In genomic region chr9:91119679-91120078, GRCh38 we compare ENCODE assay signal across 12 cellular contexts.
DNase-seq lines count a peak whose midpoint lies in the region; TF ChIP-seq lines count a peak whose summit lies in the region.
"Had no signal": no experiment of that assay in that cellular context is flagged by ENCODE, and none has a peak within 500 bp of the region (broad histone marks: within the 10 kb centered on the region; RNA-seq: fewer than 3 reads in every experiment).

No MANE protein-coding gene starts in this region.

- H3K36me3 ChIP-seq in HUES48 (ENCODE audit: control insufficient read depth, insufficient read depth, low read length): no peaks in the 10 kb centered on the region

- H3K27ac Mint-ChIP-seq in mesothelial cell of epicardium: peak overlapping the region; percentile 47

- H3K9me3 ChIP-seq in HUES48 (ENCODE audit: control insufficient read depth, insufficient read depth, low read length): no peaks in the 10 kb centered on the region; the same call in 1 of the 2 replicates

- H3K27me3 ChIP-seq in HUES48 (ENCODE audit: control insufficient read depth, insufficient read depth, low read length): no peaks in the 10 kb centered on the region

- no peak overlapping the region for H3K9ac ChIP-seq in HUES48 (ENCODE audit: low read depth, low read length)

- H3K27me3 Mint-ChIP-seq in mesothelial cell of epicardium (ENCODE audit: low read depth): no peaks in the 10 kb centered on the region

- H3K4me1 Mint-ChIP-seq in mesothelial cell of epicardium: peaks cover 26% of the 10 kb centered on the region

- peaks cover 32% of the 10 kb centered on the region for H3K9me3 Mint-ChIP-seq in mesothelial cell of epicardium

- H3K27ac ChIP-seq in 22Rv1: peak overlapping the region; percentile 39
- peak overlapping the region; percentile 31 for H3K27ac ChIP-seq in HUES48 (ENCODE audit: low read depth, low read length)

- H3K36me3 Mint-ChIP-seq in mesothelial cell of epicardium: peaks cover 6% of the 10 kb centered on the region

- no peak overlapping the region for H3K4me3 Mint-ChIP-seq in mesothelial cell of epicardium

- no peak for TF ChIP-seq CTCF in 22Rv1 (IDR thresholded peaks at IDR 0.05)
- TF ChIP-seq CTCF in choroid plexus epithelial cell (conservative IDR thresholded peaks at IDR 0.05; ENCODE audit: low read depth, low read length): no peak
- TF ChIP-seq CTCF in mesothelial cell of epicardium (IDR thresholded peaks at IDR 0.05; ENCODE audit: unreplicated experiment): no peak

- H3K4me1 ChIP-seq in HUES48 (ENCODE audit: control insufficient read depth, insufficient read depth, low read length): peaks cover 15% of the 10 kb centered on the region

- DNase-seq in choroid plexus epithelial cell (ENCODE audit: low read depth) (peak; percentile 13), mesothelial cell of epicardium (ENCODE audit: low spot score in 2 of 2, unreplicated experiment in 2 of 2) (no peak), iPS-NIHi11 (ENCODE audit: low spot score) (no peak), RKO (ENCODE audit: low spot score) (no peak), NCI-H2029 (lab: John Stamatoyannopoulos, UW) (no peak), DMS53 (lab: John Stamatoyannopoulos, UW) (no peak)
- DNase-seq: caudate nucleus; NCI-H1417 treated with DMSO at 0.1 percent for 48 hours; NK-92 treated with Interleukin-12 subunit alpha and Interleukin-12 subunit beta, amount 100 ng/mL, for 24 hours; stimulated activated naive CD4-positive, alpha-beta T cell treated with Interleukin-2 at 50 U/mL for 16 hours had no signal

- H3K4me3 ChIP-seq in HUES48 (ENCODE audit: low read depth, low read length): no peak overlapping the region
- H3K4me3 ChIP-seq in choroid plexus epithelial cell (ENCODE audit: low read depth, low read length): no peak overlapping the region
